ENCODE assay signal across 22 cellular contexts in the genomic region with DNA sequence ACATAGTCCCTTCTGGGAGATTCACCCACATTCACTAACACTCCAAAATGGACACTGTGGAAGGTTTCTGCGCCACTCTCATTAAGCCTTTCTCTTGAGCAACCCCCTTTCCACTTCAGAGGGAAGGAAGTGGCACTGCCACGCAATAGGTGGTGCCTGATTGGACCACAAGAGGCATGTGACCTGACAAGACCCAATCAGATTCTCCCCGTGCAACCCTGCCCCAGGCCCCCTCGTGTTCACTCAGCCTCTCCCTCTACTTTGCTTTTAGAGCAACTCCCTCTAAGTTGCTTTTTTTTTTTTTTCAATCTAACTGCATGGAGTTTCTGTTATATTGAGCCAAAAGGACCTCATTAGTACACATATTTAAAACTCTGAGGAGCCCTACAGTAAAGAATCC.
"Had no signal": no experiment of that assay in that cellular context is flagged by ENCODE, and none has a peak within 500 bp of the region (broad histone marks: within the 10 kb centered on the region; RNA-seq: fewer than 3 reads in every experiment).

No MANE protein-coding gene starts in this region.

- DNase-seq: activated CD8-positive, alpha-beta memory T cell treated with anti-CD3 and anti-CD28 coated beads, Interleukin-2, amount 50 U/mL, for 48 hours; activated naive CD4-positive, alpha-beta T cell treated with Interleukin-2 at 50 U/mL for 16 hours; activated naive CD8-positive, alpha-beta T cell treated with anti-CD3 and anti-CD28 coated beads, Interleukin-2, amount 10 ng/mL, durations not matched to agents 7 days and 5 days; activated T-cell treated with anti-CD3 and anti-CD28 coated beads, Interleukin-2, amount 50 U/mL, for 4 hours; amniotic stem cell; hippocampal formation; left ventricle myocardium inferior; midbrain; natural killer cell; ovary; spleen; stimulated activated CD4-positive, alpha-beta T cell treated with anti-CD3 and anti-CD28 coated beads, Interleukin-4, amount 100 ng/mL, for 1 hour; stimulated activated naive CD4-positive, alpha-beta T cell treated with Interleukin-2 at 50 U/mL for 16 hours; T-helper 2 cell; upper lobe of left lung had no signal

- H3K36me3 ChIP-seq: breast epithelium, esophagus muscularis mucosa, left ventricle myocardium inferior, neutrophil, ovary, prostate gland, spleen, upper lobe of left lung had no signal

- ATAC-seq: activated T-cell treated with anti-CD3 and anti-CD28 coated beads, Interleukin-2, amount 50 U/mL, for 4 hours; natural killer cell had no signal

- H3K4me1 ChIP-seq: breast epithelium, esophagus muscularis mucosa, left ventricle myocardium inferior, prostate gland, spleen, upper lobe of left lung had no signal

- H3K4me3 ChIP-seq: breast epithelium, coronary artery, esophagus muscularis mucosa, left ventricle myocardium inferior, ovary, prostate gland, spleen, upper lobe of left lung had no signal

- H3K9me3 ChIP-seq: breast epithelium, neutrophil, ovary, prostate gland, upper lobe of left lung had no signal

- H3K27me3 ChIP-seq: breast epithelium, esophagus muscularis mucosa, neutrophil, ovary, spleen, upper lobe of left lung had no signal

- FAIRE-seq: frontal cortex, TTC549 had no signal

- H3K27ac ChIP-seq: breast epithelium, coronary artery, esophagus muscularis mucosa, left ventricle myocardium inferior, neutrophil, ovary, prostate gland, spleen, upper lobe of left lung had no signal
